ENCODE assay signal across 25 cellular contexts in the genomic region with DNA sequence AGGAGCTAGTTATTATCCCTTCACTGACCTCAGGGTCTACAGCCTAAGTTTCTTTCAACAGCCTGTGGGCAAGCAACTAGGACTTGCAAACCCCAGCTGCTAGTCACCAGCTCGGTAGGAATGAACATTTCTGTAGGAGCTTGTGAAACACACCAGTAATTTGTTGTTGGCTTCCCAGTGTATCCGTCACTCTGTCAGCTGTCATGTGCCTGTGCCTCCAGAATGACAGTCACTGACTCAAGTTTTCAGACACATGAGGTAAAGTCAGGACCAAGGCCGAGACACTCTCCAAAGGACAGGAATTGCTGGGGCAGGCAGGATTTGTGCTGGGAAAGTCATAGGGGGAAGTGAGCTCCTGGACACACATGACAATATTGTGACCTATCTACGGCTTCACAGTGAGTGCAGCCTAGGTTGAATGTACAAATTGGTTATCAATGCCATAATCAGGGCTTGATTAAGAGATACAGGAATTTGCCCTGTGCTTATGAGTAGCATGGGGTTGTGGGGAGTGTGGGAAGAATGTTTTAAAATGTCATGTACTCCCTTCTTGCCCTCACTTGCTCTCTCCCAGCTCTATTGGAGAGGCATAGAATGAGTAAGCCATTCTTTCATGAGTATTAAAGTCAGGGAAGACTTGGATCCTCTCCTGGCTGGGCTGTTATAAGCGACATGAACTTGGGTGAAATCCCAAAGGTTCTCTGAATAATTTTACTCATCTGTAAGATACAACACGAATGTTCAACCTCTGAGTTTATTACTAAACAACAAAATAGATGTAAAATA.
"Had no signal": no experiment of that assay in that cellular context is flagged by ENCODE, and none has a peak within 500 bp of the region (broad histone marks: within the 10 kb centered on the region; RNA-seq: fewer than 3 reads in every experiment).

No MANE protein-coding gene starts in this region.

- DNase-seq: dermis blood vessel endothelial cell; effector memory CD4-positive, alpha-beta T cell; foreskin melanocyte; hypothalamus; immature natural killer cell; islet precursor cell; naive B cell; right cardiac atrium; sigmoid colon; small intestine; stimulated activated CD4-positive, alpha-beta T cell treated with anti-CD3 and anti-CD28 coated beads, Interleukin-15, amount 100 ng/mL, for 24 hours; stimulated activated CD4-positive, alpha-beta T cell treated with anti-CD3 and anti-CD28 coated beads, Interleukin-4, amount 100 ng/mL, for 1 hour; stimulated activated CD8-positive, alpha-beta memory T cell treated with anti-CD3 and anti-CD28 coated beads, Interleukin-4, amount 100 ng/mL, for 48 hours; stimulated activated naive CD4-positive, alpha-beta T cell; stimulated activated naive CD8-positive, alpha-beta T cell treated with anti-CD3 and anti-CD28 coated beads, Interleukin-15, amount 100 ng/mL, for 72 hours; transverse colon; upper lobe of right lung; uterus had no signal

- H3K27ac ChIP-seq: coronary artery, esophagus muscularis mucosa, neural progenitor cell, prostate gland, sigmoid colon, suprapubic skin, transverse colon, upper lobe of right lung, uterus had no signal

- H3K4me3 ChIP-seq: coronary artery, esophagus muscularis mucosa, lung, neural progenitor cell, prostate gland, sigmoid colon, suprapubic skin, transverse colon, upper lobe of right lung, uterus had no signal

- H3K27me3 ChIP-seq: esophagus muscularis mucosa, neural progenitor cell, sigmoid colon, suprapubic skin, transverse colon, upper lobe of right lung, uterus had no signal

- H3K4me1 ChIP-seq: prostate gland, sigmoid colon, suprapubic skin, transverse colon, upper lobe of right lung, uterus had no signal

- H3K9me3 ChIP-seq: esophagus muscularis mucosa, prostate gland, sigmoid colon, suprapubic skin, transverse colon, upper lobe of right lung, uterus had no signal

- H3K36me3 ChIP-seq: esophagus muscularis mucosa, neural progenitor cell, prostate gland, sigmoid colon, suprapubic skin, transverse colon, upper lobe of right lung, uterus had no signal

- ATAC-seq: left lobe of liver; right cardiac atrium; stimulated activated naive CD8-positive, alpha-beta T cell treated with anti-CD3 and anti-CD28 coated beads, Interleukin-15, amount 100 ng/mL, for 72 hours; upper lobe of right lung had no signal
